24 cellular contexts compared by ENCODE assay signal in the genomic region with DNA sequence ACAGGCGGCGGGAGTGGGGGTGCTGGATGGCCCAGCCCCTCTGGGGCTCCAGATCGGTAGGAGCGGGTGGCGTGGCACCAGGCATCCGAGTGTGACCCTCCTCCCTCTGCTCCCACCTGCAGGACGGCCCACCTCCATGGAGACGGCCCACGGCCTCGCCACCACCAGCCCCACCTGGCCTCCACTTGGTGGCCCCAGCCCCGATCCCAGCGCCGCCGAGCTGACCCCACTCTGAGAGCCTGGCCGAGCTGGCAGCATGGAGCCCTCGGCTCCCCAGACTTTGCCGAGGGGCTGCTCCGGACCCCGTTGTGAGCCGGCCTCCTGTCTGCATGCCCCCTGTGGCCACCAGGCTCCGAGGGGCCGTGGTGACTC. TPM values are rescaled to one million over a fixed set of nuclear protein-coding genes. Genes with fewer than 3 reads are reported as not detected.
A peak's percentile ranks its signal among the peaks of the same experiment; 100 is the strongest.
DNase-seq lines count a peak whose midpoint lies in the region; ATAC-seq and TF ChIP-seq lines count a peak whose summit lies in the region.
"Had no signal": no experiment of that assay in that cellular context is flagged by ENCODE, and none has a peak within 500 bp of the region (broad histone marks: within the 10 kb centered on the region; RNA-seq: fewer than 3 reads in every experiment).

No MANE protein-coding gene starts in this region.

- no peaks in the 10 kb centered on the region for H3K27me3 Mint-ChIP-seq in type B pancreatic cell
- H3K27me3 Mint-ChIP-seq: B cell; CD4-positive, alpha-beta memory T cell; IgD-negative memory B cell had no signal

- no peak for ATAC-seq in Right ventricle myocardium inferior
- no peak for ATAC-seq in left cardiac atrium
- no peak for ATAC-seq in RWPE2 (ENCODE audit: low read depth)

- H3K4me3 Mint-ChIP-seq in type B pancreatic cell: no peak overlapping the region
- H3K4me3 Mint-ChIP-seq: B cell; CD4-positive, alpha-beta memory T cell; IgD-negative memory B cell had no signal

- H3K4me1 ChIP-seq in RWPE2 (ENCODE audit: insufficient read depth, poor library complexity, severe bottlenecking) (peaks cover 10% of the 10 kb centered on the region), osteoblast (ENCODE audit: insufficient read depth, low read length) (peaks cover 2% of the 10 kb centered on the region)

- H3K27ac Mint-ChIP-seq in type B pancreatic cell: no peak overlapping the region
- H3K27ac Mint-ChIP-seq: B cell; CD4-positive, alpha-beta memory T cell; IgD-negative memory B cell had no signal

- DNase-seq in Right ventricle myocardium inferior (ENCODE audit: missing footprints) (peak; percentile 54), left cardiac atrium (no peak), RWPE2 (ENCODE audit: low spot score) (peak; percentile 58), osteoblast (ENCODE audit: insufficient read length, low spot score, missing footprints) (peak; percentile 71), type B pancreatic cell (ENCODE audit: extremely low spot score, unreplicated experiment) (peak; percentile 69), NCI-H187 treated with DMSO at 0.1 percent for 48 hours (lab: John Stamatoyannopoulos, UW) (no peak), UCSD-AML1 (lab: John Stamatoyannopoulos, UW; ENCODE audit: unreplicated experiment) (no peak), SKM-1 treated with dmso at 0.1 percent for 144 hours (lab: John Stamatoyannopoulos, UW; ENCODE audit: unreplicated experiment) (no peak)
- DNase-seq: 8988T; Calu3; CD4-positive, alpha-beta memory T cell; GF-D8; Kasumi-1; MG63; NCI-H1048; NCI-H1436; NCI-H2029; NCI-H345; NCI-H524 treated with DMSO at 0.1 percent for 48 hours had no signal

- intact Hi-C loops in Right ventricle myocardium inferior (cut with DNase I): no loop called here
- intact Hi-C loops in left cardiac atrium (cut with DNase I): no loop called here

- H3K79me2 ChIP-seq in osteoblast (ENCODE audit: insufficient read depth, low read length): peaks cover 1% of the 10 kb centered on the region

- TF ChIP-seq CTCF in RWPE2 (IDR thresholded peaks at IDR 0.05; ENCODE audit: poor library complexity, severe bottlenecking) (no peak), osteoblast (IDR thresholded peaks at IDR 0.05; ENCODE audit: extremely low read depth, low read depth, low read length) (no peak), type B pancreatic cell (conservative IDR thresholded peaks at IDR 0.05) (no peak)

- no peak overlapping the region for H3K4me2 ChIP-seq in osteoblast (ENCODE audit: insufficient read depth, low read length)

- H3K9me3 ChIP-seq in RWPE2 (ENCODE audit: severe bottlenecking): no peaks in the 10 kb centered on the region
- H3K9me3 ChIP-seq in osteoblast (ENCODE audit: low read depth, low read length): no peaks in the 10 kb centered on the region
- H3K9me3 ChIP-seq: HAP-1, MG63 had no signal

- H3K4me1 Mint-ChIP-seq in type B pancreatic cell (ENCODE audit: unreplicated experiment): no peaks in the 10 kb centered on the region

- no peaks in the 10 kb centered on the region for H3K36me3 Mint-ChIP-seq in type B pancreatic cell
- H3K36me3 Mint-ChIP-seq: IgD-negative memory B cell had no signal

- peaks cover 3% of the 10 kb centered on the region for H4K20me1 ChIP-seq in osteoblast (ENCODE audit: insufficient read depth, low read length)

- no peak overlapping the region for H3K27ac ChIP-seq in RWPE2 (ENCODE audit: poor library complexity, severe bottlenecking)
- H3K27ac ChIP-seq in osteoblast (ENCODE audit: low read depth, low read length): no peak overlapping the region
- H3K27ac ChIP-seq: HL-60 had no signal

- H2AFZ ChIP-seq in osteoblast (ENCODE audit: low read length): no peak overlapping the region

- H3K36me3 ChIP-seq in RWPE2 (ENCODE audit: low read depth) (peaks cover 25% of the 10 kb centered on the region), osteoblast (ENCODE audit: insufficient read depth, low read length) (peaks cover 21% of the 10 kb centered on the region)

- H3K9me3 Mint-ChIP-seq in type B pancreatic cell: no peaks in the 10 kb centered on the region
- H3K9me3 Mint-ChIP-seq: IgD-negative memory B cell had no signal

- H3K27me3 ChIP-seq in RWPE2 (ENCODE audit: insufficient read depth, poor library complexity, severe bottlenecking): no peaks in the 10 kb centered on the region
- H3K27me3 ChIP-seq in osteoblast (ENCODE audit: insufficient read depth, low read length): no peaks in the 10 kb centered on the region
- H3K27me3 ChIP-seq: MG63 had no signal

- H3K4me3 ChIP-seq in RWPE2 (ENCODE audit: severe bottlenecking) (no peak overlapping the region), osteoblast (ENCODE audit: insufficient read depth, low read length) (no peak overlapping the region)
- H3K4me3 ChIP-seq: HAP-1, MG63 had no signal

RNA-seq across cellular contexts. Expression of a gene that starts 4.7 kb away (rescaled TPM):
- 52.3 TPM for total RNA-seq in Right ventricle myocardium inferior
- total RNA-seq in left cardiac atrium: 10 to 100 TPM; 39.1 to 41.0 TPM
- total RNA-seq in osteoblast: 15.0 and 18.1 TPM in 2 replicates
- total RNA-seq in type B pancreatic cell (ENCODE audit: low replicate concordance): 36.7 and 37.7 TPM in 2 replicates

RNA-seq across cellular contexts. Expression of a gene that starts 45.4 kb away (rescaled TPM):
- total RNA-seq in Right ventricle myocardium inferior (9.1 TPM), left cardiac atrium (10 to 100 TPM; 11.0 to 11.6 TPM), osteoblast (31.2 and 39.4 TPM in 2 replicates), type B pancreatic cell (ENCODE audit: low replicate concordance) (21.6 and 36.7 TPM in 2 replicates)

RNA-seq across cellular contexts. Expression of a gene that starts 45.7 kb away (rescaled TPM):
- total RNA-seq in Right ventricle myocardium inferior (1.5 TPM), left cardiac atrium (under 1 TPM; 0.52 to 0.85 TPM), osteoblast (1.1 and 2.7 TPM in 2 replicates), type B pancreatic cell (ENCODE audit: low replicate concordance) (0.74 and 2.6 TPM in 2 replicates)
- total RNA-seq: HT1080 had no signal

Comparison
In these comparisons a context has a peak if more than half of its experiments do, and no peak if none do; other contexts are left out.
1. DNase-seq: peak in Right ventricle myocardium inferior (single experiment), RWPE2 (single experiment), osteoblast (single experiment) and type B pancreatic cell (single experiment); none in left cardiac atrium (single experiment), NCI-H187 treated with DMSO at 0.1 percent for 48 hours (single experiment), UCSD-AML1 (single experiment) and SKM-1 treated with dmso at 0.1 percent for 144 hours (single experiment).